ENCODE assay signal across 23 cellular contexts in genomic region chr6:123127807-123128206, GRCh38.
A peak's percentile ranks its signal among the peaks of the same experiment; 100 is the strongest.
DNase-seq lines count a peak whose midpoint lies in the region; ATAC-seq and TF ChIP-seq lines count a peak whose summit lies in the region.
"Had no signal": no experiment of that assay in that cellular context is flagged by ENCODE, and none has a peak within 500 bp of the region (broad histone marks: within the 10 kb centered on the region; RNA-seq: fewer than 3 reads in every experiment).

No MANE protein-coding gene starts in this region.

- no peaks in the 10 kb centered on the region for H4K20me1 ChIP-seq in HCT116 (ENCODE audit: insufficient read depth)

- TF ChIP-seq CTCF in HCT116 (IDR thresholded peaks at IDR 0.05 in 2 of 3, conservative IDR thresholded peaks at IDR 0.05 in 1 of 3; ENCODE audit: borderline replicate concordance in 1 of 3, insufficient read depth in 1 of 3, low read depth in 2 of 3, low read length in 2 of 3) (peak in 1 of 3 experiments; percentile 5; a peak in 1 of 6 replicates), epithelial cell of esophagus (IDR thresholded peaks at IDR 0.05; ENCODE audit: insufficient read depth, low read depth, low read length, missing control alignments) (no peak), endodermal cell (conservative IDR thresholded peaks at IDR 0.05) (no peak)

- H3K79me2 ChIP-seq in HCT116 (ENCODE audit: insufficient read depth, low read length): no peaks in the 10 kb centered on the region

- no TSS peak for BruUV-seq in HCT116 (replicated peaks; lab: Mats Ljungman, UMichigan)

- H3K36me3 ChIP-seq in HCT116 (ENCODE audit: control insufficient read depth in 1 of 2, insufficient read depth in 2 of 2, low read length in 2 of 2) (no peaks in the 10 kb centered on the region), endodermal cell (ENCODE audit: control insufficient read depth, insufficient read depth, low read length) (no peaks in the 10 kb centered on the region)
- H3K36me3 ChIP-seq: MG63 had no signal

- TF ChIP-seq POLR2A in HCT116 (IDR thresholded peaks at IDR 0.05; ENCODE audit: borderline replicate concordance, extremely low read depth, insufficient read depth, insufficient read length): no peak

- H3K27me3 Mint-ChIP-seq in activated CD4-positive, alpha-beta memory T cell treated with anti-CD3 and anti-CD28 coated beads for 36 hours: no peaks in the 10 kb centered on the region
- H3K27me3 Mint-ChIP-seq in endodermal cell (ENCODE audit: insufficient read depth): no peaks in the 10 kb centered on the region
- no peaks in the 10 kb centered on the region for H3K27me3 Mint-ChIP-seq in natural killer cell treated with Interleukin-12 subunit alpha and Interleukin-12 subunit beta and Interleukin-15 and Interleukin-18, amount 100 ng/mL, for 72 hours

- no peaks in the 10 kb centered on the region for H3K4me1 Mint-ChIP-seq in activated CD4-positive, alpha-beta memory T cell treated with anti-CD3 and anti-CD28 coated beads for 36 hours (ENCODE audit: low read depth)
- no peaks in the 10 kb centered on the region for H3K4me1 Mint-ChIP-seq in endodermal cell
- H3K4me1 Mint-ChIP-seq in natural killer cell treated with Interleukin-12 subunit alpha and Interleukin-12 subunit beta and Interleukin-15 and Interleukin-18, amount 100 ng/mL, for 72 hours (ENCODE audit: low read depth in 2 of 2): no peaks in the 10 kb centered on the region
- H3K4me1 Mint-ChIP-seq: CD14-positive monocyte had no signal

- DNase-seq in DMS 273 (lab: John Stamatoyannopoulos, UW; ENCODE audit: unreplicated experiment) (peak; percentile 1), DMS 273 treated with DMSO at 0.1 percent for 48 hours (lab: John Stamatoyannopoulos, UW) (no peak), HCT116 (ENCODE audit: low read depth, low spot score) (no peak), OCI-M1 (lab: John Stamatoyannopoulos, UW) (peak; percentile 88), epithelial cell of esophagus (ENCODE audit: low read depth) (peak; percentile 20), endodermal cell (no peak)
- DNase-seq in activated CD4-positive, alpha-beta memory T cell treated with anti-CD3 and anti-CD28 coated beads for 36 hours: no peak
- no peak for DNase-seq in natural killer cell treated with Interleukin-12 subunit alpha and Interleukin-12 subunit beta and Interleukin-15 and Interleukin-18, amount 100 ng/mL, for 72 hours (ENCODE audit: low spot score)
- DNase-seq: COR-L47, DMS79 treated with DMSO at 0.1 percent for 48 hours, GDM1, GM23248, KG1, MG63, NCI-H1417, NCI-H2029, NCI-H2227 treated with DMSO at 0.1 percent for 48 hours, NCI-H524 treated with DMSO at 0.1 percent for 48 hours, SHP77 treated with DMSO at 0.1 percent for 48 hours, T-helper 2 cell had no signal

- no peak overlapping the region for H3K4me2 ChIP-seq in HCT116 (ENCODE audit: low read length)

- TF ChIP-seq RAD21 in HCT116 (IDR thresholded peaks at IDR 0.05; ENCODE audit: low read depth): no peak

- H3K36me3 Mint-ChIP-seq in activated CD4-positive, alpha-beta memory T cell treated with anti-CD3 and anti-CD28 coated beads for 36 hours: no peaks in the 10 kb centered on the region
- no peaks in the 10 kb centered on the region for H3K36me3 Mint-ChIP-seq in endodermal cell (ENCODE audit: low read depth)
- no peaks in the 10 kb centered on the region for H3K36me3 Mint-ChIP-seq in natural killer cell treated with Interleukin-12 subunit alpha and Interleukin-12 subunit beta and Interleukin-15 and Interleukin-18, amount 100 ng/mL, for 72 hours
- H3K36me3 Mint-ChIP-seq: CD14-positive monocyte had no signal

- 90 to 100% methylated on average over 1 of the region's 1 CpG for WGBS in endodermal cell (ENCODE audit: insufficient coverage in 1 of 2, insufficient read length in 1 of 2), 2 experiments

- intact Hi-C loops in HCT116 (cut with micrococcal nuclease): no loop called here
- intact Hi-C loops in activated CD4-positive, alpha-beta memory T cell treated with anti-CD3 and anti-CD28 coated beads for 36 hours (cut with micrococcal nuclease): no loop called here

- H3K4me3 Mint-ChIP-seq in activated CD4-positive, alpha-beta memory T cell treated with anti-CD3 and anti-CD28 coated beads for 36 hours: no peak overlapping the region
- H3K4me3 Mint-ChIP-seq in endodermal cell: no peak overlapping the region
- H3K4me3 Mint-ChIP-seq in natural killer cell treated with Interleukin-12 subunit alpha and Interleukin-12 subunit beta and Interleukin-15 and Interleukin-18, amount 100 ng/mL, for 72 hours: no peak overlapping the region
- H3K4me3 Mint-ChIP-seq: CD14-positive monocyte had no signal

- POLR2A ChIA-PET in HCT116 (lab: Charles Lee): no interaction called here
- POLR2A ChIA-PET in activated CD4-positive, alpha-beta memory T cell treated with anti-CD3 and anti-CD28 coated beads for 36 hours (lab: Charles Lee): no interaction called here

- peak; percentile 50; the same call in 1 of the 2 replicates for ATAC-seq in HCT116
- no peak for ATAC-seq in natural killer cell treated with Interleukin-12 subunit alpha and Interleukin-12 subunit beta and Interleukin-15 and Interleukin-18, amount 100 ng/mL, for 72 hours
- ATAC-seq: Panc1 had no signal

- no peaks in the 10 kb centered on the region for H3K9me2 ChIP-seq in HCT116 (ENCODE audit: insufficient read depth)

- peaks cover 5% of the 10 kb centered on the region for H3K9me3 Mint-ChIP-seq in activated CD4-positive, alpha-beta memory T cell treated with anti-CD3 and anti-CD28 coated beads for 36 hours
- no peaks in the 10 kb centered on the region for H3K9me3 Mint-ChIP-seq in endodermal cell
- peaks cover 13% of the 10 kb centered on the region for H3K9me3 Mint-ChIP-seq in natural killer cell treated with Interleukin-12 subunit alpha and Interleukin-12 subunit beta and Interleukin-15 and Interleukin-18, amount 100 ng/mL, for 72 hours

- H2AFZ ChIP-seq in HCT116 (ENCODE audit: low read depth, low read length, poor library complexity, severe bottlenecking): no peak overlapping the region
- H2AFZ ChIP-seq: GM23248 had no signal

- H3K9me3 ChIP-seq in HCT116 (ENCODE audit: control insufficient read depth in 1 of 2, insufficient read depth in 1 of 2, low read depth in 1 of 2, low read length in 2 of 2) (no peaks in the 10 kb centered on the region), endodermal cell (ENCODE audit: control insufficient read depth, low read length) (no peaks in the 10 kb centered on the region)
- H3K9me3 ChIP-seq: MG63 had no signal

- H3K27ac Mint-ChIP-seq in activated CD4-positive, alpha-beta memory T cell treated with anti-CD3 and anti-CD28 coated beads for 36 hours: no peak overlapping the region
- no peak overlapping the region for H3K27ac Mint-ChIP-seq in endodermal cell
- no peak overlapping the region for H3K27ac Mint-ChIP-seq in natural killer cell treated with Interleukin-12 subunit alpha and Interleukin-12 subunit beta and Interleukin-15 and Interleukin-18, amount 100 ng/mL, for 72 hours
- H3K27ac Mint-ChIP-seq: CD14-positive monocyte had no signal

- no peak overlapping the region for H3K4me3 ChIP-seq in HCT116 (replicated peaks in 1 of 2; ENCODE audit: low read depth in 1 of 2, low read length in 2 of 2)
- H3K4me3 ChIP-seq in epithelial cell of esophagus (ENCODE audit: low read length): no peak overlapping the region
- no peak overlapping the region for H3K4me3 ChIP-seq in endodermal cell (ENCODE audit: low read length)
- H3K4me3 ChIP-seq: GM23248, MG63 had no signal

- H3K27ac ChIP-seq in HCT116 (ENCODE audit: low read depth, low read length) (no peak overlapping the region), endodermal cell (ENCODE audit: low read depth, low read length) (no peak overlapping the region)
- H3K27ac ChIP-seq: 22Rv1, GM23248 had no signal

- H3K27me3 ChIP-seq in HCT116 (ENCODE audit: insufficient read depth, low read length) (no peaks in the 10 kb centered on the region), endodermal cell (ENCODE audit: control insufficient read depth, insufficient read depth, low read length, poor library complexity, severe bottlenecking) (no peaks in the 10 kb centered on the region)
- H3K27me3 ChIP-seq: MG63 had no signal

- H3K4me1 ChIP-seq in HCT116 (ENCODE audit: control insufficient read depth in 1 of 2, insufficient read depth in 2 of 2, low read length in 2 of 2) (no peaks in the 10 kb centered on the region), endodermal cell (ENCODE audit: control insufficient read depth, insufficient read depth, low read length) (no peaks in the 10 kb centered on the region)

- no peak overlapping the region for H3K9ac ChIP-seq in HCT116 (ENCODE audit: low read length)
- no peak overlapping the region for H3K9ac ChIP-seq in endodermal cell (ENCODE audit: extremely low read depth, low read length, poor library complexity, severe bottlenecking)
- H3K9ac ChIP-seq: GM23248 had no signal

- CTCF ChIA-PET in HCT116 (lab: Charles Lee): no interaction called here
- CTCF ChIA-PET in activated CD4-positive, alpha-beta memory T cell treated with anti-CD3 and anti-CD28 coated beads for 36 hours (lab: Charles Lee): no interaction called here

- RAD21 ChIA-PET in HCT116 (lab: Charles Lee; ENCODE audit: low non-redundant PET in 1 of 2, low total read pairs in 2 of 2, uncharacterized antibody in 2 of 2, unreplicated experiment in 2 of 2): no interaction called here

TF ChIP-seq in HCT116, 20 proteins besides CTCF, POLR2A, EP300 and RAD21 (continues in another document):
- TF ChIP-seq JUND (IDR thresholded peaks at IDR 0.05) (no peak), SP1 (IDR thresholded peaks at IDR 0.05; ENCODE audit: low read depth) (no peak), ZFX (IDR thresholded peaks at IDR 0.05) (no peak), SRF (IDR thresholded peaks at IDR 0.05; ENCODE audit: low read depth) (no peak), ZBTB33 (IDR thresholded peaks at IDR 0.05; ENCODE audit: extremely low read depth, insufficient replicate concordance, low read length) (no peak)

Comparison
In these comparisons a context has a peak if more than half of its experiments do, and no peak if none do; other contexts are left out.
1. DNase-seq: peak in DMS 273 (single experiment), OCI-M1 (single experiment) and epithelial cell of esophagus (single experiment); none in DMS 273 treated with DMSO at 0.1 percent for 48 hours (single experiment), HCT116 (single experiment), activated CD4-positive, alpha-beta memory T cell treated with anti-CD3 and anti-CD28 coated beads for 36 hours (single experiment), endodermal cell (single experiment) and natural killer cell treated with Interleukin-12 subunit alpha and Interleukin-12 subunit beta and Interleukin-15 and Interleukin-18, amount 100 ng/mL, for 72 hours (single experiment).